24 cellular contexts compared by ENCODE assay signal in genomic region chr6:41497994-41498393, GRCh38. TPM values are rescaled to one million over a fixed set of nuclear protein-coding genes. Genes with fewer than 3 reads are reported as not detected.
DNase-seq lines count a peak whose midpoint lies in the region; ATAC-seq and TF ChIP-seq lines count a peak whose summit lies in the region.
"Had no signal": no experiment of that assay in that cellular context is flagged by ENCODE, and none has a peak within 500 bp of the region (broad histone marks: within the 10 kb centered on the region; RNA-seq: fewer than 3 reads in every experiment).

No MANE protein-coding gene starts in this region.

- TF ChIP-seq EP300 in SK-N-SH (IDR thresholded peaks at IDR 0.05; ENCODE audit: borderline replicate concordance in 1 of 2, low read depth in 1 of 2, low read length in 1 of 2) = no peak

- DNase-seq in SK-N-SH (no peak), MCF 10A (ENCODE audit: unreplicated experiment) (peak; percentile 17), kidney tubule cell (ENCODE audit: low spot score) (peak; percentile 16), HFFc6 (no peak), NCI-H526 (lab: John Stamatoyannopoulos, UW) (no peak), SHP77 treated with DMSO at 0.1 percent for 48 hours (lab: John Stamatoyannopoulos, UW) (no peak), foreskin keratinocyte (no peak)
- DNase-seq: activated CD4-positive, alpha-beta T cell treated with anti-CD3 and anti-CD28 coated beads for 4 hours; activated T-cell treated with anti-CD3 and anti-CD28 coated beads for 4 hours; aorta; CD8-positive, alpha-beta T cell; MM.1S; NCI-H1417; NCI-H82; right cardiac atrium; stimulated activated CD4-positive, alpha-beta T cell treated with anti-CD3 and anti-CD28 coated beads, Interleukin-4, amount 100 ng/mL, for 4 hours; T-helper 2 cell had no signal

- no peaks in the 10 kb centered on the region for H3K9me3 ChIP-seq in SK-N-SH

- H3K4me1 Mint-ChIP-seq in MCF 10A (ENCODE audit: insufficient read depth, unreplicated experiment) (no peaks in the 10 kb centered on the region), HFFc6 (ENCODE audit: low read depth) (peaks cover 11% of the 10 kb centered on the region; the same call in 1 of the 2 replicates)

- H3K36me3 ChIP-seq in SK-N-SH (replicated peaks in 1 of 2; ENCODE audit: control insufficient read depth in 1 of 2, insufficient read depth in 2 of 2, low read length in 1 of 2) = no peaks in the 10 kb centered on the region

- H3K4me1 ChIP-seq in SK-N-SH (ENCODE audit: control insufficient read depth in 1 of 2, insufficient read depth in 2 of 2, low read depth in 1 of 2, low read length in 1 of 2) (no peaks in the 10 kb centered on the region), foreskin keratinocyte (no peaks in the 10 kb centered on the region)

- BruUV-seq in MCF 10A (replicated peaks; lab: Mats Ljungman, UMichigan) = no TSS peak

- H2AFZ ChIP-seq in SK-N-SH (ENCODE audit: low read depth) = no peak overlapping the region

- intact Hi-C loops in MCF 10A (cut with micrococcal nuclease) = no loop called here

- POLR2A ChIA-PET in SK-N-SH (lab: Yijun Ruan, JAX) (no interaction called here), MCF 10A (lab: Yijun Ruan, JAX) (interaction anchor here (0.6 kb wide), 1 partner anchor 66 kb away, joined by 3 read pairs; no protein-coding TSS in a partner anchor)

- H3K79me2 ChIP-seq in SK-N-SH (ENCODE audit: insufficient read depth) = no peaks in the 10 kb centered on the region

- no peaks in the 10 kb centered on the region for H3K36me3 Mint-ChIP-seq in MCF 10A (ENCODE audit: insufficient read depth, unreplicated experiment)
- no peaks in the 10 kb centered on the region for H3K36me3 Mint-ChIP-seq in HFFc6 (ENCODE audit: low read depth)
- H3K36me3 Mint-ChIP-seq: activated naive CD4-positive, alpha-beta T cell treated with anti-CD3 and anti-CD28 coated beads, Interleukin-2, amount 50 U/mL, for 72 hours; CD8-positive, alpha-beta T cell; stimulated activated memory B cell treated with anti-CD40 and anti-IgM and Interleukin-4, amounts not matched to agents 10 μg/mL and 1 μg/mL and 100 μg/mL, for 72 hours had no signal

- TF ChIP-seq CTCF in SK-N-SH (IDR thresholded peaks at IDR 0.05) (no peak), MCF 10A (IDR thresholded peaks at IDR 0.05; ENCODE audit: unreplicated experiment) (no peak), HFFc6 (IDR thresholded peaks at IDR 0.05) (no peak), foreskin keratinocyte (conservative IDR thresholded peaks at IDR 0.05) (no peak)

- H3K9me2 ChIP-seq in SK-N-SH = no peaks in the 10 kb centered on the region

- ATAC-seq in SK-N-SH treated with all-trans-retinoic acid at 6 μM for 48 hours (peak; percentile 33), foreskin keratinocyte (no peak)
- ATAC-seq: activated naive CD4-positive, alpha-beta T cell treated with anti-CD3 and anti-CD28 coated beads, Interleukin-2, amount 50 U/mL, for 72 hours; CD8-positive, alpha-beta T cell; K562; right cardiac atrium; stimulated activated memory B cell treated with anti-CD40 and anti-IgM and Interleukin-4, amounts not matched to agents 10 μg/mL and 1 μg/mL and 100 μg/mL, for 72 hours had no signal

- H3K27me3 ChIP-seq in SK-N-SH (ENCODE audit: insufficient read depth) (no peaks in the 10 kb centered on the region), foreskin keratinocyte (peaks cover 74% of the 10 kb centered on the region)

- H4K20me1 ChIP-seq in SK-N-SH (ENCODE audit: insufficient read depth) = no peaks in the 10 kb centered on the region

- H3F3A ChIP-seq in SK-N-SH (replicated peaks; ENCODE audit: insufficient read depth) = peaks cover 3% of the 10 kb centered on the region

- no peak overlapping the region for H3K9ac ChIP-seq in SK-N-SH

- CTCF ChIA-PET in SK-N-SH (lab: Yijun Ruan, JAX) = interaction anchor here (0.7 to 1.9 kb wide), 4 partner anchors 10 to 105 kb away, joined by 3 to 5 read pairs (median 4); no protein-coding TSS in a partner anchor
- CTCF ChIA-PET in MCF 10A (lab: Yijun Ruan, JAX) = interaction anchor here (1.5 kb wide), 1 partner anchor 130 kb away, joined by 3 read pairs; no protein-coding TSS in a partner anchor

- H3K27me3 Mint-ChIP-seq in MCF 10A (ENCODE audit: insufficient read depth, unreplicated experiment) (peaks cover 36% of the 10 kb centered on the region), HFFc6 (ENCODE audit: insufficient read depth) (peaks cover 27% of the 10 kb centered on the region)

- H3K27ac ChIP-seq in SK-N-SH (ENCODE audit: low read depth in 2 of 2, low read length in 1 of 2) (no peak overlapping the region), foreskin keratinocyte (no peak overlapping the region)
- H3K27ac ChIP-seq: 22Rv1, RWPE1, SK-N-MC had no signal

- H3K4me3 ChIP-seq in SK-N-SH (ENCODE audit: low read depth in 2 of 2, low read length in 1 of 2) = no peak overlapping the region
- H3K4me3 ChIP-seq: K562, SK-N-MC had no signal

- H3K27ac Mint-ChIP-seq in MCF 10A (ENCODE audit: low read depth, unreplicated experiment) (no peak overlapping the region), HFFc6 (no peak overlapping the region)
- H3K27ac Mint-ChIP-seq: activated naive CD4-positive, alpha-beta T cell treated with anti-CD3 and anti-CD28 coated beads, Interleukin-2, amount 50 U/mL, for 72 hours; CD8-positive, alpha-beta T cell; stimulated activated memory B cell treated with anti-CD40 and anti-IgM and Interleukin-4, amounts not matched to agents 10 μg/mL and 1 μg/mL and 100 μg/mL, for 72 hours had no signal

- WGBS in SK-N-SH (ENCODE audit: low lambda C conversion rate) = 38% methylated on average over 1 of the region's 2 CpGs

- H3K9me3 Mint-ChIP-seq in MCF 10A (ENCODE audit: unreplicated experiment) (no peaks in the 10 kb centered on the region), HFFc6 (no peaks in the 10 kb centered on the region)
- H3K9me3 Mint-ChIP-seq: activated naive CD4-positive, alpha-beta T cell treated with anti-CD3 and anti-CD28 coated beads, Interleukin-2, amount 50 U/mL, for 72 hours; CD8-positive, alpha-beta T cell; stimulated activated memory B cell treated with anti-CD40 and anti-IgM and Interleukin-4, amounts not matched to agents 10 μg/mL and 1 μg/mL and 100 μg/mL, for 72 hours had no signal

- H3K4me3 Mint-ChIP-seq in MCF 10A (ENCODE audit: unreplicated experiment) (no peak overlapping the region), HFFc6 (no peak overlapping the region)
- H3K4me3 Mint-ChIP-seq: CD8-positive, alpha-beta T cell; stimulated activated memory B cell treated with anti-CD40 and anti-IgM and Interleukin-4, amounts not matched to agents 10 μg/mL and 1 μg/mL and 100 μg/mL, for 72 hours had no signal

- no peak overlapping the region for H3K4me2 ChIP-seq in SK-N-SH

- TF ChIP-seq RAD21 in SK-N-SH (IDR thresholded peaks at IDR 0.05; ENCODE audit: low read length) = no peak

TF ChIP-seq in SK-N-SH treated with all-trans-retinoic acid at 6 μM for 48 hours, 23 proteins besides CTCF, POLR2A, EP300 and RAD21 (continues in another document):
- TF ChIP-seq TCF4 (CRISPR knock-in tag; IDR thresholded peaks at IDR 0.05; ENCODE audit: borderline replicate concordance) (no peak), TOX (CRISPR knock-in tag; IDR thresholded peaks at IDR 0.05; ENCODE audit: borderline replicate concordance) (no peak), ISL1 (CRISPR knock-in tag; IDR thresholded peaks at IDR 0.05) (no peak), ARNTL (CRISPR knock-in tag; IDR thresholded peaks at IDR 0.05; ENCODE audit: borderline replicate concordance, low read depth) (no peak), ZNF8 (CRISPR knock-in tag; IDR thresholded peaks at IDR 0.05) (no peak), GLIS3 (CRISPR knock-in tag; IDR thresholded peaks at IDR 0.05) (no peak), BACH2 (CRISPR knock-in tag; IDR thresholded peaks at IDR 0.05; ENCODE audit: borderline replicate concordance) (no peak), ZNF70 (CRISPR knock-in tag; IDR thresholded peaks at IDR 0.05) (no peak)

TF ChIP-seq in SK-N-SH, 30 proteins besides CTCF, POLR2A, EP300 and RAD21 (continues in another document):
- no peak for TF ChIP-seq USF2 (IDR thresholded peaks at IDR 0.05; ENCODE audit: borderline replicate concordance, low read depth, low read length)
- TF ChIP-seq SMC3 (IDR thresholded peaks at IDR 0.05; ENCODE audit: low read depth, low read length) = no peak
- no peak for TF ChIP-seq RCOR1 (IDR thresholded peaks at IDR 0.05; ENCODE audit: low read length)
- TF ChIP-seq NRF1 (IDR thresholded peaks at IDR 0.05; ENCODE audit: low read depth, low read length) = no peak
- TF ChIP-seq MEF2A (IDR thresholded peaks at IDR 0.05; ENCODE audit: borderline replicate concordance, low read depth) = no peak
- TF ChIP-seq TEAD4 (IDR thresholded peaks at IDR 0.05; ENCODE audit: borderline replicate concordance, insufficient read depth) = no peak
- TF ChIP-seq ZBTB33 (IDR thresholded peaks at IDR 0.05; ENCODE audit: borderline replicate concordance, low read depth) = no peak
- TF ChIP-seq SIN3A (IDR thresholded peaks at IDR 0.05; ENCODE audit: borderline replicate concordance, low read depth, low read length) = no peak

RNA-seq across cellular contexts. Expression of gene FOXP4, which starts 48.2 kb away (rescaled TPM):
- polyA plus RNA-seq in SK-N-SH (2012; rRNA removed) (2.5 and 7.3 TPM in 2 replicates), foreskin keratinocyte (12.2 and 12.5 TPM in 2 replicates)
- 3.3 and 6.1 TPM in 2 replicates for polyA plus RNA-seq in SK-N-SH (2012; cell fraction: cytosol; rRNA removed)
- polyA plus RNA-seq in SK-N-SH (2012; cell fraction: nucleus; rRNA removed) = 10.6 and 13.5 TPM in 2 replicates
- total RNA-seq in MCF 10A (2022) (16.5 and 18.4 TPM in 2 replicates), foreskin keratinocyte (8.2 and 8.8 TPM in 2 replicates)
- total RNA-seq in HFFc6 (2021; fragmentation: NEBNext Ultra II Directional; extraction: Animal tissue kit (Norgen Biotek cat#: 25700)) = 10 to 100 TPM; 17.9 to 24.4 (median 24.0) TPM

Comparison
In these comparisons a context has a peak if more than half of its experiments do, and no peak if none do; other contexts are left out.
1. DNase-seq: peak in MCF 10A (single experiment) and kidney tubule cell (single experiment); none in SK-N-SH (single experiment), HFFc6 (single experiment), NCI-H526 (0 of 2), SHP77 treated with DMSO at 0.1 percent for 48 hours (single experiment) and foreskin keratinocyte (0 of 2).